1 cellular context compared by ENCODE assay signal in the genomic region with DNA sequence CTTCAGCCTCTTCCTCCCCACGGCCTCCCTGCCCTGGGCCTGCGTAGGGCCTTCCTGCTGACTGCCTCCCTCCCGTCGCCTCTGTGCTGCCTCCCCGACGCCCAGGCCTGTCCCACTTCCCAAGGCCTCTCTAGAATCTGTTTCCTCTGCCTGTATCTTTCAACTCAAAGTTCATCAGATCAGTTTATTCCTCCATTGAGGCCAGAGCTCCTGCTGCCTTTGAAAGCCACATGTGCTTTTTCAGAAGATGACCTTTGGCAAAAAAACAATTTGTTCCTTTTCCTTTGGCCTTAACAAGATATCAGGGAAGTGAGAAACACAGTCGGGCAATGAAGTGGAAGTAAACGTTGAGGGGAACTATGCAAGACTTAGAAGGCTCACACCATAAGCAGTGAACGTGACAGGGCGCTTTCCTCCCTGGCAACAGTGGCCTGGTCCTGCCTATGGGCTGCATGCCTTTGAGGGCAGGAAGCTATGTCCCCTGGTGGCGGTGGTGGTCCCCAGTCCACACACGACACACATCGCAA.
TF ChIP-seq lines count a peak whose summit lies in the region.

No MANE protein-coding gene starts in this region.

TF ChIP-seq in H1, 55 proteins besides CTCF, POLR2A, EP300 and RAD21 (continued from another document):
- TF ChIP-seq BACH1 (IDR thresholded peaks at IDR 0.05; ENCODE audit: low read length) (no peak), GABPA (IDR thresholded peaks at IDR 0.05; ENCODE audit: borderline replicate concordance, insufficient read depth, low read length) (no peak)
